1 cellular context compared by ENCODE assay signal in genomic region chr12:74051848-74052247, GRCh38.
TF ChIP-seq lines count a peak whose summit lies in the region.

No MANE protein-coding gene starts in this region.

TF ChIP-seq in WTC11, 78 proteins besides CTCF, POLR2A, EP300 and RAD21 (continued from another document):
- no peak for TF ChIP-seq ATF6 (CRISPR knock-in tag; IDR thresholded peaks at IDR 0.05)
